Comparison of ENCODE assay signal across 8 cellular contexts in the genomic region with DNA sequence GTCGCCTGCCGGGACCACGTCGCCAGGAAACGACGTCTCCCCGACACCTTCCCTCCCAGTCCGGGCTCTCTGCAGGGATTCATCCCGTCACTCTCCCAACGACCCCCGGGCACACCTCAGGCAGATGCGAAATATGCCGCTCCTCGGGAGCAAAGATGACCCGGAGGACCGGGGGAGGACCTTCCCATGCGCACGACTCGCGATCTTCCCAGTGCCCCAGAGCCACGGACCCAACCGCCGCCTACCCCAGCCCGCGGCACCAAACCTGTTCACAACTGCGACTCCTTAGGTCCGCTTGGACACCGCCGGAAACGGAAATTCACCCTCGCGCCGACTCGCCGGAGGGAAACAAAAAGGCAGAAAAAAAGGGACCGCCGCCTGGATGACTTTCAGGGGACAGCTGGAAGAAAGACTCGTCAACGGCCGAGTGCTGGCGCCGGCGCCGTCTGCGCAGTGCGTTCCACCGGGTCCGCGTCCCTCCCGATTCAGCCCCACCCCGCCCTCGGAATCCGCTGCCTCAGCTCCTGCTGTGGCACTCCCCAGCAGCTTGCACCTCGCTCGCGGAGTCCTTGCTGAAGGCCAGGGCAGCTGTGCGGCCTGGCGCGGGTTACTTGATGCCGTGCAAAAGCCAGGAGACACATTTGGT. TPM values are rescaled to one million over a fixed set of nuclear protein-coding genes. Genes with fewer than 3 reads are reported as not detected.
DNase-seq lines count a peak whose midpoint lies in the region; ATAC-seq and TF ChIP-seq lines count a peak whose summit lies in the region.
"Not testable (repeated sequence)": the region's sequence is repeated elsewhere in the genome, so short reads cannot be mapped to it uniquely, and the experiment has no call there.

No MANE protein-coding gene starts in this region.

- not testable (repeated sequence) for TF ChIP-seq CTCF in PC-9 (conservative IDR thresholded peaks at IDR 0.05)

- H4K20me1 ChIP-seq in PC-9 (ENCODE audit: insufficient read depth): not testable (repeated sequence)

- intact Hi-C loops in PC-9 (cut with micrococcal nuclease; ENCODE audit: unreplicated experiment): not testable (repeated sequence)

- H3K36me3 Mint-ChIP-seq in activated T-cell treated with anti-CD3 and anti-CD28 coated beads, Interleukin-2, amount 50 U/mL, for 4 hours (ENCODE audit: insufficient read depth): not testable (repeated sequence)

- not testable (repeated sequence) for H3K4me1 ChIP-seq in PC-9 (replicated peaks; ENCODE audit: insufficient read depth); mucosa of stomach (ENCODE audit: control insufficient read depth, insufficient read depth, low read length)

- peak overlapping the region; percentile 70 for H3K27ac ChIP-seq in PC-9

- ATAC-seq in GM21717 (IDR thresholded peaks at IDR 0.05; ENCODE audit: unreplicated experiment) (peak; percentile 90), esophagus mucosa (peak; percentile 88)
- peak; percentile 94 to 96 for ATAC-seq in activated T-cell treated with anti-CD3 and anti-CD28 coated beads, Interleukin-2, amount 50 U/mL, for 4 hours

- H3K4me3 Mint-ChIP-seq in activated T-cell treated with anti-CD3 and anti-CD28 coated beads, Interleukin-2, amount 50 U/mL, for 4 hours: peak overlapping the region; percentile 96

- peak overlapping the region; percentile 96 for H2AFZ ChIP-seq in PC-9

- peak overlapping the region; percentile 74 for H3K9ac ChIP-seq in mucosa of stomach (ENCODE audit: low read length)

- H3K4me3 ChIP-seq in PC-9: peak overlapping the region; percentile 67
- peak overlapping the region; percentile 40 for H3K4me3 ChIP-seq in mucosa of stomach (ENCODE audit: low read length)

- H3K4me1 Mint-ChIP-seq in activated T-cell treated with anti-CD3 and anti-CD28 coated beads, Interleukin-2, amount 50 U/mL, for 4 hours (ENCODE audit: low read depth): not testable (repeated sequence)

- peaks cover 10% of the 10 kb centered on the region; the same call in 1 of the 2 replicates for H3F3A ChIP-seq in PC-9 (ENCODE audit: insufficient read depth, low read depth)

- BruUV-seq in PC-9 (replicated peaks; lab: Mats Ljungman, UMichigan): not testable (repeated sequence)

- H3K9me2 ChIP-seq in PC-9 (ENCODE audit: insufficient read depth): not testable (repeated sequence)

- CTCF ChIA-PET in PC-9 (lab: Charles Lee): not testable (repeated sequence)

- not testable (repeated sequence) for H3K9me3 ChIP-seq in PC-9 (ENCODE audit: insufficient read depth, low read depth); mucosa of stomach (ENCODE audit: control insufficient read depth, low read length)

- TF ChIP-seq RAD21 in Ishikawa (IDR thresholded peaks at IDR 0.05; ENCODE audit: low read depth): not testable (repeated sequence)

- not testable (repeated sequence) for H3K36me3 ChIP-seq in PC-9 (ENCODE audit: low read depth); mucosa of stomach (ENCODE audit: control insufficient read depth, insufficient read depth, low read length)

- TF ChIP-seq EP300 in Ishikawa (IDR thresholded peaks at IDR 0.05; ENCODE audit: borderline replicate concordance): not testable (repeated sequence)

- not testable (repeated sequence) for H3K79me2 ChIP-seq in PC-9 (ENCODE audit: low read depth)

- H3K4me2 ChIP-seq in PC-9: peak overlapping the region; percentile 84

- H3K27me3 ChIP-seq in PC-9 (ENCODE audit: insufficient read depth, low read depth); mucosa of stomach (ENCODE audit: control insufficient read depth, insufficient read depth, low read length): not testable (repeated sequence)

- H3K9me3 Mint-ChIP-seq in activated T-cell treated with anti-CD3 and anti-CD28 coated beads, Interleukin-2, amount 50 U/mL, for 4 hours: not testable (repeated sequence)

- POLR2A ChIA-PET in PC-9 (lab: Charles Lee; ENCODE audit: unreplicated experiment): not testable (repeated sequence)

- DNase-seq in DMS114 treated with DMSO at 0.1 percent for 48 hours (lab: John Stamatoyannopoulos, UW; ENCODE audit: unreplicated experiment) (peak; percentile 58), PC-9 (peak; percentile 79 to 90)
- DNase-seq in activated T-cell treated with anti-CD3 and anti-CD28 coated beads, Interleukin-2, amount 50 U/mL, for 4 hours: peak; percentile 63
- DNase-seq in stimulated activated CD8-positive, alpha-beta memory T cell treated with anti-CD3 and anti-CD28 coated beads, Interleukin-4, amount 100 ng/mL, for 4 hours (ENCODE audit: low read depth in 2 of 2, low spot score in 1 of 2): peak; percentile 41 to 47

- not testable (repeated sequence) for H3K27me3 Mint-ChIP-seq in activated T-cell treated with anti-CD3 and anti-CD28 coated beads, Interleukin-2, amount 50 U/mL, for 4 hours (ENCODE audit: low read depth)

TF ChIP-seq in Ishikawa, 13 proteins besides CTCF, POLR2A, EP300 and RAD21:
- TF ChIP-seq, protein P1, sequence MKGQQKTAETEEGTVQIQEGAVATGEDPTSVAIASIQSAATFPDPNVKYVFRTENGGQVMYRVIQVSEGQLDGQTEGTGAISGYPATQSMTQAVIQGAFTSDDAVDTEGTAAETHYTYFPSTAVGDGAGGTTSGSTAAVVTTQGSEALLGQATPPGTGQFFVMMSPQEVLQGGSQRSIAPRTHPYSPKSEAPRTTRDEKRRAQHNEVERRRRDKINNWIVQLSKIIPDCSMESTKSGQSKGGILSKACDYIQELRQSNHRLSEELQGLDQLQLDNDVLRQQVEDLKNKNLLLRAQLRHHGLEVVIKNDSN (IDR thresholded peaks at IDR 0.05): peak; percentile 9; the same call in 1 of the 2 replicates
- TF ChIP-seq TAF1 (IDR thresholded peaks at IDR 0.05; ENCODE audit: low read depth): peak; percentile 77
- TF ChIP-seq YY1 (IDR thresholded peaks at IDR 0.05; ENCODE audit: low read depth): 0 out of 2 replicates have a peak, but pooled peaks have one; percentile 30
- 0 out of 2 replicates have a peak, but pooled peaks have one; percentile 14 for TF ChIP-seq TCF12 (IDR thresholded peaks at IDR 0.05; ENCODE audit: low read depth)

RNA-seq across cellular contexts. Expression of a gene that starts 29.9 kb away (rescaled TPM):
- total RNA-seq in PC-9 (2021) (14.1 and 15.1 TPM in 2 replicates), esophagus mucosa (3.0 TPM)
- total RNA-seq in activated T-cell treated with anti-CD3 and anti-CD28 coated beads, Interleukin-2, amount 50 U/mL, for 4 hours: 1 to 10 TPM; 3.2 to 6.5 (median 3.7) TPM

Comparison
In these comparisons a context has a peak if more than half of its experiments do, and no peak if none do; other contexts are left out.
1. Peak in every context shown above with its lines: DNase-seq, ATAC-seq, H3K4me3 ChIP-seq and H3K27ac ChIP-seq.